In genomic region chr6:2752477-2753115, GRCh38 we compare ENCODE assay signal across 17 cellular contexts.
"Had no signal": no experiment of that assay in that cellular context is flagged by ENCODE, and none has a peak within 500 bp of the region (broad histone marks: within the 10 kb centered on the region; RNA-seq: fewer than 3 reads in every experiment).

No MANE protein-coding gene starts in this region.

- H3K27ac ChIP-seq: brain microvascular endothelial cell had no signal

- H3K27me3 ChIP-seq: brain microvascular endothelial cell had no signal

- H3K36me3 ChIP-seq: brain microvascular endothelial cell had no signal

- DNase-seq: activated CD4-positive, alpha-beta T cell treated with anti-CD3 and anti-CD28 coated beads, Interleukin-2, amount 10 ng/mL, durations not matched to agents 7 days and 5 days; activated CD8-positive, alpha-beta memory T cell treated with anti-CD3 and anti-CD28 coated beads for 24 hours; activated CD8-positive, alpha-beta memory T cell treated with anti-CD3 and anti-CD28 coated beads, Interleukin-2, amount 50 U/mL, for 48 hours; activated effector memory CD4-positive, alpha-beta T cell treated with Interleukin-2 at 50 U/mL for 16 hours; activated naive CD4-positive, alpha-beta T cell treated with anti-CD3 and anti-CD28 coated beads, Interleukin-2, amount 10 ng/mL, durations not matched to agents 7 days and 5 days; activated naive CD8-positive, alpha-beta T cell treated with anti-CD3 and anti-CD28 coated beads, Interleukin-2, amount 50 U/mL, for 24 hours; activated T-cell treated with anti-CD3 and anti-CD28 coated beads, Interleukin-2, amount 50 U/mL, for 48 hours; aorta; brain microvascular endothelial cell; cortex of kidney; effector CD4-positive, alpha-beta T cell; immature natural killer cell; kidney glomerular epithelial cell; left ventricle myocardium superior; occipital lobe; posterior cingulate gyrus; stimulated activated naive CD8-positive, alpha-beta T cell treated with anti-CD3 and anti-CD28 coated beads, Interleukin-15, Interleukin-2, amounts not matched to agents 100 U/mL and 50 U/mL, for 24 hours had no signal
